Comparison of ENCODE assay signal across 8 cellular contexts in the genomic region with DNA sequence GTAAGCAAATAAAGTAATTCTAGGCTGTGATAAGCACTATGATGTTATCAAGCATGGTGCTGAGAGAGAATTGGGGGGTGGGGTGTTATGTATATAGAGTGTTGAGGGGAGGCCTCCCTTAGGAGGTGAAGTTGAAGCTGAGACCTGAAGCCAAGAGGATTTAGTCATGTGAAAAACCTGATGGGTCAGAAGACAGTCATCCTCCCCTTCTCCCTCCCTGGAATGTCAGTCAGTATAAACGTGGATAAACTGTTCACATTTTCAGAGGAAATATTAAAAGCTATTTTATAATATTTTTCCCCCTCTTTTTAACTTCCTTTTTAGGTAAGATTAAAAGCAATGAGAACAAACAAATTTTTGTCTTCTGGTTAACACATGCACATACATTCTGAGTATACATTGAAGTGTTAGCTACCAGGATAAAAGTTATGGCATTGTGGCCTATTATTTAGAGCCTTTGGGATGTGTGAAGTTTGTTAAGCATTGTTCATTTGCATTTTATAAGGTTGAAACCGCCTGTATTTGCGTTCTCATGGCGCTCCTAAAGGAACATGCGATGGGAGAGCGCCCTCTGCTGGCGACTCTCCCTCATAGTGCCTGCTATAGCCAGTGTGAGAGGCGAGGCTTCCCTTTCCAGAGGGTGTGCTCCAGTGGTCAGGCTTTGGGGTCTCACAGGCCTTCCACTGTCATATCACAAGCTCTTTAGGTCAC. TPM values are rescaled to one million over a fixed set of nuclear protein-coding genes. Genes with fewer than 3 reads are reported as not detected.
A peak's percentile ranks its signal among the peaks of the same experiment; 100 is the strongest.
DNase-seq lines count a peak whose midpoint lies in the region; ATAC-seq, FAIRE-seq and TF ChIP-seq lines count a peak whose summit lies in the region.

No MANE protein-coding gene starts in this region.

- peaks cover 10% of the 10 kb centered on the region for H4K20me1 ChIP-seq in astrocyte (ENCODE audit: insufficient read depth, low read length)

- H3K4me3 ChIP-seq in BJ (ENCODE audit: low read depth, low read length) (no peak overlapping the region), astrocyte (ENCODE audit: insufficient read depth, low read depth, low read length) (no peak overlapping the region), retinal pigment epithelial cell (ENCODE audit: low read length) (no peak overlapping the region)

- H3K27ac Mint-ChIP-seq in astrocyte (ENCODE audit: unreplicated experiment), result no peak overlapping the region

- peak overlapping the region; percentile 17 for H3K4me2 ChIP-seq in astrocyte (ENCODE audit: low read length)

- DNase-seq in BJ (ENCODE audit: low read depth) (no peak), NCI-H1436 treated with DMSO at 0.1 percent for 48 hours (lab: John Stamatoyannopoulos, UW) (peak; percentile 15), T1000 (lab: John Stamatoyannopoulos, UW) (peak; percentile 10), astrocyte (ENCODE audit: low read depth) (peak; percentile 27), hepatic stellate cell (ENCODE audit: low spot score) (peak; percentile 57), retinal pigment epithelial cell (ENCODE audit: low read depth) (peak; percentile 13)

- H3K27me3 Mint-ChIP-seq in astrocyte (ENCODE audit: low read depth, unreplicated experiment), result no peaks in the 10 kb centered on the region

- H3K9ac ChIP-seq in astrocyte (ENCODE audit: low read length), result peak overlapping the region; percentile 18

- H3K27me3 ChIP-seq in BJ (ENCODE audit: control insufficient read depth, insufficient read depth, low read length) (no peaks in the 10 kb centered on the region), astrocyte (ENCODE audit: insufficient read depth, low read length) (no peaks in the 10 kb centered on the region)

- no peaks in the 10 kb centered on the region for H3K9me3 ChIP-seq in astrocyte (ENCODE audit: insufficient read depth, low read depth, low read length)

- POLR2A ChIA-PET in BJ (lab: Charles Lee), result no interaction called here

- CTCF ChIA-PET in BJ (lab: Yijun Ruan, JAX), result interaction anchor here (0.6 to 7.2 kb wide), 36 partner anchors 9 to 359 kb away, joined by 3 to 117 read pairs (median 4); a partner anchor contains a TSS

- peaks cover 3% of the 10 kb centered on the region for H3K36me3 Mint-ChIP-seq in astrocyte (ENCODE audit: low read depth, unreplicated experiment)

- TF ChIP-seq CTCF in BJ (IDR thresholded peaks at IDR 0.05; ENCODE audit: insufficient read depth, low read depth, low read length), result peak; percentile 93
- peak; percentile 98 for TF ChIP-seq CTCF in astrocyte (IDR thresholded peaks at IDR 0.05; ENCODE audit: insufficient read depth, low read depth, low read length)
- TF ChIP-seq CTCF in retinal pigment epithelial cell (conservative IDR thresholded peaks at IDR 0.05; ENCODE audit: low read depth, low read length), result peak; percentile 93

- peaks cover 14% of the 10 kb centered on the region for H3K4me1 Mint-ChIP-seq in astrocyte (ENCODE audit: low read depth, unreplicated experiment)

- H3K4me3 Mint-ChIP-seq in astrocyte (ENCODE audit: unreplicated experiment), result peak overlapping the region; percentile 46

- H3K4me1 ChIP-seq in astrocyte (ENCODE audit: insufficient read depth, low read length), result no peaks in the 10 kb centered on the region

- ATAC-seq in GM21515 (IDR thresholded peaks at IDR 0.05; ENCODE audit: unreplicated experiment) (peak; percentile 70), HG03039 (IDR thresholded peaks at IDR 0.05; ENCODE audit: unreplicated experiment) (no peak)

- no peak overlapping the region for H3K27ac ChIP-seq in astrocyte (ENCODE audit: low read depth, low read length)

- no peak overlapping the region for H2AFZ ChIP-seq in astrocyte (ENCODE audit: low read depth, low read length)

- H3K79me2 ChIP-seq in astrocyte (ENCODE audit: insufficient read depth, low read length), result no peaks in the 10 kb centered on the region

- no peak for FAIRE-seq in astrocyte (lab: Jason Lieb, UNC)

- H3K36me3 ChIP-seq in BJ (ENCODE audit: control insufficient read depth, insufficient read depth, low read length), result peaks cover 1% of the 10 kb centered on the region; the same call in 1 of the 2 replicates
- H3K36me3 ChIP-seq in astrocyte (ENCODE audit: insufficient read depth, low read length), result peaks cover 28% of the 10 kb centered on the region

- H3K9me3 Mint-ChIP-seq in astrocyte (ENCODE audit: unreplicated experiment), result no peaks in the 10 kb centered on the region

RNA-seq across cellular contexts. Expression of a gene that starts 35.4 kb away (rescaled TPM):
- 2.8 and 3.8 TPM in 2 replicates for polyA plus RNA-seq in BJ (2011; rRNA removed)
- polyA minus RNA-seq in BJ (2011; rRNA and poly(A)+ RNA removed), result 2.2 and 2.7 TPM in 2 replicates
- 4.5 and 5.8 TPM in 2 replicates for total RNA-seq in astrocyte
